Comparison of ENCODE assay signal across 1 cellular context in genomic region chr10:95457319-95457886, GRCh38.
A peak's percentile ranks its signal among the peaks of the same experiment; 100 is the strongest.
TF ChIP-seq lines count a peak whose summit lies in the region.

No MANE protein-coding gene starts in this region.

TF ChIP-seq in HepG2, 621 proteins besides CTCF, POLR2A, EP300 and RAD21 (continued from another document and continues in another):
- TF ChIP-seq, protein P1, sequence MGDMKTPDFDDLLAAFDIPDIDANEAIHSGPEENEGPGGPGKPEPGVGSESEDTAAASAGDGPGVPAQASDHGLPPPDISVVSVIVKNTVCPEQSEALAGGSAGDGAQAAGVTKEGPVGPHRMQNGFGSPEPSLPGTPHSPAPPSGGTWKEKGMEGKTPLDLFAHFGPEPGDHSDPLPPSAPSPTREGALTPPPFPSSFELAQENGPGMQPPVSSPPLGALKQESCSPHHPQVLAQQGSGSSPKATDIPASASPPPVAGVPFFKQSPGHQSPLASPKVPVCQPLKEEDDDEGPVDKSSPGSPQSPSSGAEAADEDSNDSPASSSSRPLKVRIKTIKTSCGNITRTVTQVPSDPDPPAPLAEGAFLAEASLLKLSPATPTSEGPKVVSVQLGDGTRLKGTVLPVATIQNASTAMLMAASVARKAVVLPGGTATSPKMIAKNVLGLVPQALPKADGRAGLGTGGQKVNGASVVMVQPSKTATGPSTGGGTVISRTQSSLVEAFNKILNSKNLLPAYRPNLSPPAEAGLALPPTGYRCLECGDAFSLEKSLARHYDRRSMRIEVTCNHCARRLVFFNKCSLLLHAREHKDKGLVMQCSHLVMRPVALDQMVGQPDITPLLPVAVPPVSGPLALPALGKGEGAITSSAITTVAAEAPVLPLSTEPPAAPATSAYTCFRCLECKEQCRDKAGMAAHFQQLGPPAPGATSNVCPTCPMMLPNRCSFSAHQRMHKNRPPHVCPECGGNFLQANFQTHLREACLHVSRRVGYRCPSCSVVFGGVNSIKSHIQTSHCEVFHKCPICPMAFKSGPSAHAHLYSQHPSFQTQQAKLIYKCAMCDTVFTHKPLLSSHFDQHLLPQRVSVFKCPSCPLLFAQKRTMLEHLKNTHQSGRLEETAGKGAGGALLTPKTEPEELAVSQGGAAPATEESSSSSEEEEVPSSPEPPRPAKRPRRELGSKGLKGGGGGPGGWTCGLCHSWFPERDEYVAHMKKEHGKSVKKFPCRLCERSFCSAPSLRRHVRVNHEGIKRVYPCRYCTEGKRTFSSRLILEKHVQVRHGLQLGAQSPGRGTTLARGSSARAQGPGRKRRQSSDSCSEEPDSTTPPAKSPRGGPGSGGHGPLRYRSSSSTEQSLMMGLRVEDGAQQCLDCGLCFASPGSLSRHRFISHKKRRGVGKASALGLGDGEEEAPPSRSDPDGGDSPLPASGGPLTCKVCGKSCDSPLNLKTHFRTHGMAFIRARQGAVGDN (CRISPR knock-in tag; IDR thresholded peaks at IDR 0.05), result no peak
- no peak for TF ChIP-seq FLYWCH1 (CRISPR knock-in tag; IDR thresholded peaks at IDR 0.05)
- peak; percentile 81 for TF ChIP-seq ELF3 (CRISPR knock-in tag; IDR thresholded peaks at IDR 0.05)
- no peak for TF ChIP-seq DMAP1 (CRISPR knock-in tag; IDR thresholded peaks at IDR 0.05)
- peak; percentile 86 for TF ChIP-seq ARID5B (CRISPR knock-in tag; IDR thresholded peaks at IDR 0.05)
- TF ChIP-seq ZNF766 (CRISPR knock-in tag; IDR thresholded peaks at IDR 0.05; ENCODE audit: borderline replicate concordance), result no peak
- TF ChIP-seq, protein P2, sequence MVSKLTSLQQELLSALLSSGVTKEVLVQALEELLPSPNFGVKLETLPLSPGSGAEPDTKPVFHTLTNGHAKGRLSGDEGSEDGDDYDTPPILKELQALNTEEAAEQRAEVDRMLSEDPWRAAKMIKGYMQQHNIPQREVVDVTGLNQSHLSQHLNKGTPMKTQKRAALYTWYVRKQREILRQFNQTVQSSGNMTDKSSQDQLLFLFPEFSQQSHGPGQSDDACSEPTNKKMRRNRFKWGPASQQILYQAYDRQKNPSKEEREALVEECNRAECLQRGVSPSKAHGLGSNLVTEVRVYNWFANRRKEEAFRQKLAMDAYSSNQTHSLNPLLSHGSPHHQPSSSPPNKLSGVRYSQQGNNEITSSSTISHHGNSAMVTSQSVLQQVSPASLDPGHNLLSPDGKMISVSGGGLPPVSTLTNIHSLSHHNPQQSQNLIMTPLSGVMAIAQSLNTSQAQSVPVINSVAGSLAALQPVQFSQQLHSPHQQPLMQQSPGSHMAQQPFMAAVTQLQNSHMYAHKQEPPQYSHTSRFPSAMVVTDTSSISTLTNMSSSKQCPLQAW (CRISPR knock-in tag; IDR thresholded peaks at IDR 0.05), result peak; percentile 70
- TF ChIP-seq CREB1 (IDR thresholded peaks at IDR 0.05), result no peak
- peak; percentile 58 for TF ChIP-seq CREB1 (CRISPR knock-in tag; IDR thresholded peaks at IDR 0.05)
- peak; percentile 90 for TF ChIP-seq TBX2 (CRISPR knock-in tag; IDR thresholded peaks at IDR 0.05; ENCODE audit: borderline replicate concordance)
- peak; percentile 37; the same call in 1 of the 2 replicates for TF ChIP-seq CREM (IDR thresholded peaks at IDR 0.05)
- no peak for TF ChIP-seq CREM (CRISPR knock-in tag; IDR thresholded peaks at IDR 0.05)
- TF ChIP-seq HMG20A (CRISPR knock-in tag; IDR thresholded peaks at IDR 0.05; ENCODE audit: borderline replicate concordance), result peak; percentile 34; the same call in 1 of the 2 replicates
- TF ChIP-seq ZNF574 (CRISPR knock-in tag; IDR thresholded peaks at IDR 0.05), result 0 out of 2 replicates have a peak, but pooled peaks have one; percentile 2
- TF ChIP-seq ZNF557 (CRISPR knock-in tag; IDR thresholded peaks at IDR 0.05), result peak; percentile 41; the same call in 1 of the 2 replicates
- 0 out of 2 replicates have a peak, but pooled peaks have one; percentile 8 for TF ChIP-seq HNF4G (IDR thresholded peaks at IDR 0.05; ENCODE audit: borderline replicate concordance, low read depth, low read length)
- TF ChIP-seq HNF4G (CRISPR knock-in tag; IDR thresholded peaks at IDR 0.05; ENCODE audit: borderline replicate concordance, low read depth), result no peak
- no peak for TF ChIP-seq JUNB (CRISPR knock-in tag; IDR thresholded peaks at IDR 0.05; ENCODE audit: borderline replicate concordance)
- TF ChIP-seq NR2F2 (IDR thresholded peaks at IDR 0.05; ENCODE audit: borderline replicate concordance, low read depth), result 0 out of 2 replicates have a peak, but pooled peaks have one; percentile 34
- TF ChIP-seq SMAD3 (CRISPR knock-in tag; IDR thresholded peaks at IDR 0.05), result peak; percentile 37; the same call in 1 of the 2 replicates
- peak; percentile 29; the same call in 1 of the 2 replicates for TF ChIP-seq ZHX1 (CRISPR knock-in tag; IDR thresholded peaks at IDR 0.05; ENCODE audit: low read depth)
- TF ChIP-seq ZFP37 (CRISPR knock-in tag; IDR thresholded peaks at IDR 0.05; ENCODE audit: borderline replicate concordance), result 0 out of 2 replicates have a peak, but pooled peaks have one; percentile 63
- 0 out of 2 replicates have a peak, but pooled peaks have one; percentile 18 for TF ChIP-seq KLF9 (CRISPR knock-in tag; IDR thresholded peaks at IDR 0.05; ENCODE audit: low read depth)
- 0 out of 2 replicates have a peak, but pooled peaks have one; percentile 21 for TF ChIP-seq ZSCAN9 (CRISPR knock-in tag; IDR thresholded peaks at IDR 0.05; ENCODE audit: borderline replicate concordance)
- TF ChIP-seq, protein P3, sequence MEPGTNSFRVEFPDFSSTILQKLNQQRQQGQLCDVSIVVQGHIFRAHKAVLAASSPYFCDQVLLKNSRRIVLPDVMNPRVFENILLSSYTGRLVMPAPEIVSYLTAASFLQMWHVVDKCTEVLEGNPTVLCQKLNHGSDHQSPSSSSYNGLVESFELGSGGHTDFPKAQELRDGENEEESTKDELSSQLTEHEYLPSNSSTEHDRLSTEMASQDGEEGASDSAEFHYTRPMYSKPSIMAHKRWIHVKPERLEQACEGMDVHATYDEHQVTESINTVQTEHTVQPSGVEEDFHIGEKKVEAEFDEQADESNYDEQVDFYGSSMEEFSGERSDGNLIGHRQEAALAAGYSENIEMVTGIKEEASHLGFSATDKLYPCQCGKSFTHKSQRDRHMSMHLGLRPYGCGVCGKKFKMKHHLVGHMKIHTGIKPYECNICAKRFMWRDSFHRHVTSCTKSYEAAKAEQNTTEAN (CRISPR knock-in tag; conservative IDR thresholded peaks at IDR 0.05), result peak; percentile 73
- TF ChIP-seq HDAC1 (CRISPR knock-in tag; IDR thresholded peaks at IDR 0.05), result no peak
- TF ChIP-seq NFIC (IDR thresholded peaks at IDR 0.05; ENCODE audit: low read length), result peak; percentile 29; the same call in 1 of the 2 replicates
- peak; percentile 95 for TF ChIP-seq MED1 (CRISPR knock-in tag; IDR thresholded peaks at IDR 0.05)
- peak; percentile 98 for TF ChIP-seq PPARG (CRISPR knock-in tag; conservative IDR thresholded peaks at IDR 0.05)
- TF ChIP-seq SOX13 (IDR thresholded peaks at IDR 0.05), result peak; percentile 49; the same call in 1 of the 2 replicates
- peak in 1 of 2 experiments; percentile 79; a peak in 2 of 4 replicates for TF ChIP-seq SOX13 (CRISPR knock-in tag; conservative IDR thresholded peaks at IDR 0.05 in 1 of 2, IDR thresholded peaks at IDR 0.05 in 1 of 2)
- TF ChIP-seq KLF16 (CRISPR knock-in tag; IDR thresholded peaks at IDR 0.05), result 0 out of 4 replicates have a peak, but pooled peaks of 1 of the 2 experiments have one; percentile 10
- no peak for TF ChIP-seq ZNF83 (CRISPR knock-in tag; IDR thresholded peaks at IDR 0.05; ENCODE audit: borderline replicate concordance)
- TF ChIP-seq FOXK1 (CRISPR knock-in tag; IDR thresholded peaks at IDR 0.05; ENCODE audit: borderline replicate concordance, low read depth), result 0 out of 2 replicates have a peak, but pooled peaks have one; percentile 7
- TF ChIP-seq SMC3 (IDR thresholded peaks at IDR 0.05; ENCODE audit: low read length), result 0 out of 2 replicates have a peak, but pooled peaks have one; percentile 3
- no peak for TF ChIP-seq ZNF430 (CRISPR knock-in tag; IDR thresholded peaks at IDR 0.05)
- TF ChIP-seq ZSCAN20 (CRISPR knock-in tag; IDR thresholded peaks at IDR 0.05; ENCODE audit: borderline replicate concordance), result peak; percentile 86; the same call in 1 of the 2 replicates
- TF ChIP-seq, protein P4, sequence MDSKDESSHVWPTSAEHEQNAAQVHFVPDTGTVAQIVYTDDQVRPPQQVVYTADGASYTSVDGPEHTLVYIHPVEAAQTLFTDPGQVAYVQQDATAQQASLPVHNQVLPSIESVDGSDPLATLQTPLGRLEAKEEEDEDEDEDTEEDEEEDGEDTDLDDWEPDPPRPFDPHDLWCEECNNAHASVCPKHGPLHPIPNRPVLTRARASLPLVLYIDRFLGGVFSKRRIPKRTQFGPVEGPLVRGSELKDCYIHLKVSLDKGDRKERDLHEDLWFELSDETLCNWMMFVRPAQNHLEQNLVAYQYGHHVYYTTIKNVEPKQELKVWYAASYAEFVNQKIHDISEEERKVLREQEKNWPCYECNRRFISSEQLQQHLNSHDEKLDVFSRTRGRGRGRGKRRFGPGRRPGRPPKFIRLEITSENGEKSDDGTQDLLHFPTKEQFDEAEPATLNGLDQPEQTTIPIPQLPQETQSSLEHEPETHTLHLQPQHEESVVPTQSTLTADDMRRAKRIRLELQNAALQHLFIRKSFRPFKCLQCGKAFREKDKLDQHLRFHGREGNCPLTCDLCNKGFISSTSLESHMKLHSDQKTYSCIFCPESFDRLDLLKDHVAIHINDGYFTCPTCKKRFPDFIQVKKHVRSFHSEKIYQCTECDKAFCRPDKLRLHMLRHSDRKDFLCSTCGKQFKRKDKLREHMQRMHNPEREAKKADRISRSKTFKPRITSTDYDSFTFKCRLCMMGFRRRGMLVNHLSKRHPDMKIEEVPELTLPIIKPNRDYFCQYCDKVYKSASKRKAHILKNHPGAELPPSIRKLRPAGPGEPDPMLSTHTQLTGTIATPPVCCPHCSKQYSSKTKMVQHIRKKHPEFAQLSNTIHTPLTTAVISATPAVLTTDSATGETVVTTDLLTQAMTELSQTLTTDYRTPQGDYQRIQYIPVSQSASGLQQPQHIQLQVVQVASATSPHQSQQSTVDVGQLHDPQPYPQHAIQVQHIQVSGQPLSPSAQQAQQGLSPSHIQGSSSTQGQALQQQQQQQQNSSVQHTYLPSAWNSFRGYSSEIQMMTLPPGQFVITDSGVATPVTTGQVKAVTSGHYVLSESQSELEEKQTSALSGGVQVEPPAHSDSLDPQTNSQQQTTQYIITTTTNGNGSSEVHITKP (CRISPR knock-in tag; IDR thresholded peaks at IDR 0.05; ENCODE audit: low read depth), result no peak
- peak; percentile 76 for TF ChIP-seq ISL2 (CRISPR knock-in tag; IDR thresholded peaks at IDR 0.05)
